In genomic region chr13:36778083-36778671, GRCh38 we compare ENCODE assay signal across 11 cellular contexts. TPM values are rescaled to one million over a fixed set of nuclear protein-coding genes. Genes with fewer than 3 reads are reported as not detected.
A peak's percentile ranks its signal among the peaks of the same experiment; 100 is the strongest.
DNase-seq lines count a peak whose midpoint lies in the region; ATAC-seq and TF ChIP-seq lines count a peak whose summit lies in the region.
"Had no signal": no experiment of that assay in that cellular context is flagged by ENCODE, and none has a peak within 500 bp of the region (broad histone marks: within the 10 kb centered on the region; RNA-seq: fewer than 3 reads in every experiment).

No MANE protein-coding gene starts in this region.

- H3K23ac ChIP-seq in trophoblast cell (ENCODE audit: low read length) = no peak overlapping the region

- peaks cover 3% of the 10 kb centered on the region for H3K9me3 ChIP-seq in trophoblast cell (ENCODE audit: insufficient read depth, low read depth, low read length)

- H3K14ac ChIP-seq in trophoblast cell (ENCODE audit: low read length) = peak overlapping the region; percentile 7

- WGBS in trophoblast cell (ENCODE audit: extremely low coverage, insufficient coverage, insufficient read length) = no CpG with 5 or more reads among the region's 8 CpGs

- no peaks in the 10 kb centered on the region for H3K79me2 ChIP-seq in trophoblast cell (ENCODE audit: control insufficient read depth, insufficient read depth, low read length, poor library complexity)

- peaks cover 2% of the 10 kb centered on the region for H3K79me1 ChIP-seq in trophoblast cell (ENCODE audit: low read length)

- H3K4ac ChIP-seq in trophoblast cell (ENCODE audit: low read depth, low read length) = no peak overlapping the region

- H3K9ac ChIP-seq in trophoblast cell (ENCODE audit: low read length) = no peak overlapping the region

- H3K4me1 ChIP-seq in trophoblast cell (ENCODE audit: control insufficient read depth in 1 of 2, insufficient read depth in 2 of 2, low read length in 2 of 2) = peaks cover 6 to 14% of the 10 kb centered on the region in 2 experiments

- peak overlapping the region; percentile 44 for H3K4me2 ChIP-seq in trophoblast cell (ENCODE audit: low read length)

- H4K8ac ChIP-seq in trophoblast cell (ENCODE audit: low read depth, low read length) = peak overlapping the region; percentile 22

- H2BK5ac ChIP-seq in trophoblast cell (ENCODE audit: low read depth, low read length, poor library complexity) = peak overlapping the region; percentile 15

- no peak overlapping the region for H2AFZ ChIP-seq in trophoblast cell (ENCODE audit: insufficient read depth, low read length, poor library complexity)

- H2BK120ac ChIP-seq in trophoblast cell (ENCODE audit: insufficient read depth, low read length, poor library complexity) = no peak overlapping the region

- H3K18ac ChIP-seq in trophoblast cell (ENCODE audit: low read length) = no peak overlapping the region

- H4K91ac ChIP-seq in trophoblast cell (ENCODE audit: low read depth, low read length) = peak overlapping the region; percentile 13

- H3K4me3 ChIP-seq in epithelial cell of proximal tubule (ENCODE audit: low read depth, low read length) (no peak overlapping the region), trophoblast cell (ENCODE audit: low read depth, low read length) (no peak overlapping the region)
- H3K4me3 ChIP-seq: cardiac muscle cell had no signal

- H4K12ac ChIP-seq in trophoblast cell (ENCODE audit: low read depth, low read length) = no peak overlapping the region

- ATAC-seq in GM18511 (IDR thresholded peaks at IDR 0.05; ENCODE audit: unreplicated experiment) = peak; percentile 65

- no peaks in the 10 kb centered on the region for H3K27me3 ChIP-seq in trophoblast cell (ENCODE audit: insufficient read depth, low read length)
- H3K27me3 ChIP-seq: cardiac muscle cell had no signal

- no peak overlapping the region for H2AK5ac ChIP-seq in trophoblast cell (ENCODE audit: low read length)

- DNase-seq in HS-27A (ENCODE audit: low read depth) (peak; percentile 12), epithelial cell of proximal tubule (ENCODE audit: low read depth) (peak; percentile 40), trophoblast cell (peak; percentile 15 to 51), epidermal melanocyte (ENCODE audit: insufficient read length, low spot score) (no peak)
- DNase-seq in activated CD4-positive, alpha-beta T cell treated with anti-CD3 and anti-CD28 coated beads for 48 hours = no peak
- no peak for DNase-seq in activated CD8-positive, alpha-beta memory T cell treated with anti-CD3 and anti-CD28 coated beads for 24 hours
- DNase-seq in stimulated activated naive CD4-positive, alpha-beta T cell treated with Interleukin-2 at 50 U/mL for 16 hours (lab: John Stamatoyannopoulos, UW) = no peak
- DNase-seq: activated CD4-positive, alpha-beta T cell treated with anti-CD3 and anti-CD28 coated beads for 4 hours; GOT3 had no signal

- no peak for TF ChIP-seq CTCF in epithelial cell of proximal tubule (conservative IDR thresholded peaks at IDR 0.05; ENCODE audit: low read depth, low read length)

- no peak overlapping the region for H2BK12ac ChIP-seq in trophoblast cell (ENCODE audit: low read length)

- no peak overlapping the region for H3K27ac ChIP-seq in trophoblast cell (ENCODE audit: low read depth, low read length)
- H3K27ac ChIP-seq: cardiac muscle cell had no signal

- H3K36me3 ChIP-seq in trophoblast cell (ENCODE audit: control insufficient read depth in 1 of 2, insufficient read depth in 2 of 2, low read length in 2 of 2) = no peaks in the 10 kb centered on the region
- H3K36me3 ChIP-seq: cardiac muscle cell had no signal

RNA-seq across cellular contexts. Expression of gene RFXAP, which starts 40.8 kb away (rescaled TPM):
- total RNA-seq in epithelial cell of proximal tubule = 2.1 and 2.7 TPM in 2 replicates
- 3.0 TPM in 2 replicates for polyA plus RNA-seq in trophoblast cell (2013)

Comparison
In these comparisons a context has a peak if more than half of its experiments do, and no peak if none do; other contexts are left out.
1. DNase-seq: peak in HS-27A (single experiment), epithelial cell of proximal tubule (single experiment) and trophoblast cell (2 of 2); none in activated CD4-positive, alpha-beta T cell treated with anti-CD3 and anti-CD28 coated beads for 48 hours (single experiment), epidermal melanocyte (single experiment), activated CD8-positive, alpha-beta memory T cell treated with anti-CD3 and anti-CD28 coated beads for 24 hours (single experiment) and stimulated activated naive CD4-positive, alpha-beta T cell treated with Interleukin-2 at 50 U/mL for 16 hours (single experiment).